Comparison of ENCODE assay signal across 26 cellular contexts in genomic region chr11:8297781-8298440, GRCh38. TPM values are rescaled to one million over a fixed set of nuclear protein-coding genes. Genes with fewer than 3 reads are reported as not detected.
DNase-seq lines count a peak whose midpoint lies in the region; ATAC-seq and TF ChIP-seq lines count a peak whose summit lies in the region.
"Had no signal": no experiment of that assay in that cellular context is flagged by ENCODE, and none has a peak within 500 bp of the region (broad histone marks: within the 10 kb centered on the region; RNA-seq: fewer than 3 reads in every experiment).

No MANE protein-coding gene starts in this region.

- TF ChIP-seq CTCF in coronary artery (IDR thresholded peaks at IDR 0.05) (no peak), osteoblast (IDR thresholded peaks at IDR 0.05; ENCODE audit: extremely low read depth, low read depth, low read length) (no peak)

- no peak overlapping the region for H2AFZ ChIP-seq in osteoblast (ENCODE audit: low read length)
- H2AFZ ChIP-seq: GM23248 had no signal

- peaks cover 3% of the 10 kb centered on the region for H3K27me3 ChIP-seq in osteoblast (ENCODE audit: insufficient read depth, low read length)
- H3K27me3 ChIP-seq: BE2C had no signal

- H3K79me2 ChIP-seq in osteoblast (ENCODE audit: insufficient read depth, low read length) = no peaks in the 10 kb centered on the region

- DNase-seq in activated CD8-positive, alpha-beta memory T cell treated with anti-CD3 and anti-CD28 coated beads, Interleukin-2, amount 50 U/mL, for 48 hours = peak; percentile 22
- no peak for DNase-seq in activated CD8-positive, alpha-beta memory T cell treated with anti-CD3 and anti-CD28 coated beads, Interleukin-2, amount 50 U/mL, for 4 hours
- DNase-seq in coronary artery (ENCODE audit: low spot score) (peak; percentile 50), osteoblast (ENCODE audit: insufficient read length, low spot score, missing footprints) (peak; percentile 52), ureter (ENCODE audit: low spot score) (peak; percentile 32), DMS 273 treated with DMSO at 0.1 percent for 48 hours (lab: John Stamatoyannopoulos, UW) (no peak)
- DNase-seq: ACHN, BE2C, Calu3, DMS53, GM23248, H7, NCI-H1048, NCI-H1417, NCI-H1694, NCI-H2029 treated with DMSO at 0.1 percent for 48 hours, NCI-H2227 treated with DMSO at 0.1 percent for 48 hours, NCI-H526 treated with DMSO at 0.1 percent for 48 hours, SHP77 had no signal

- H3K9me3 ChIP-seq in osteoblast (ENCODE audit: low read depth, low read length) = no peaks in the 10 kb centered on the region
- H3K9me3 ChIP-seq: BE2C had no signal

- H3K36me3 ChIP-seq in osteoblast (ENCODE audit: insufficient read depth, low read length) = no peaks in the 10 kb centered on the region
- H3K36me3 ChIP-seq: BE2C had no signal

- H4K20me1 ChIP-seq in osteoblast (ENCODE audit: insufficient read depth, low read length) = no peaks in the 10 kb centered on the region

- no peak for ATAC-seq in GM19397 (IDR thresholded peaks at IDR 0.05; ENCODE audit: unreplicated experiment)

- H3K4me1 ChIP-seq in osteoblast (ENCODE audit: insufficient read depth, low read length) = no peaks in the 10 kb centered on the region
- H3K4me1 ChIP-seq: BE2C had no signal

- H3K4me3 ChIP-seq in coronary artery = no peak overlapping the region
- H3K4me3 ChIP-seq in osteoblast (ENCODE audit: insufficient read depth, low read length) = no peak overlapping the region
- H3K4me3 ChIP-seq: GM23248 had no signal

- H3K27ac ChIP-seq in coronary artery = no peak overlapping the region
- H3K27ac ChIP-seq in osteoblast (ENCODE audit: low read depth, low read length) = no peak overlapping the region
- H3K27ac ChIP-seq: 22Rv1, GM23248, RWPE1 had no signal

- H3K4me2 ChIP-seq in osteoblast (ENCODE audit: insufficient read depth, low read length) = no peak overlapping the region

RNA-seq across cellular contexts. Expression of gene LMO1, which starts 34.2 kb away (rescaled TPM):
- total RNA-seq in osteoblast (not detected in 2 replicates), ureter (not detected)
- total RNA-seq: Calu3, Daoy, G401, GM23248, HT-29, SK-MEL-5 had no signal

Comparison
In these comparisons a context has a peak if more than half of its experiments do, and no peak if none do; other contexts are left out.
1. DNase-seq: peak in activated CD8-positive, alpha-beta memory T cell treated with anti-CD3 and anti-CD28 coated beads, Interleukin-2, amount 50 U/mL, for 48 hours (single experiment), coronary artery (single experiment), osteoblast (single experiment) and ureter (single experiment); none in activated CD8-positive, alpha-beta memory T cell treated with anti-CD3 and anti-CD28 coated beads, Interleukin-2, amount 50 U/mL, for 4 hours (single experiment) and DMS 273 treated with DMSO at 0.1 percent for 48 hours (single experiment).